Comparison of ENCODE assay signal across 1 cellular context in genomic region chr18:841647-842370, GRCh38.
TF ChIP-seq lines count a peak whose summit lies in the region.

No MANE protein-coding gene starts in this region.

TF ChIP-seq in K562, 482 proteins besides CTCF, POLR2A, EP300 and RAD21 (continued from another document and continues in another):
- TF ChIP-seq ZSCAN32 (CRISPR knock-in tag; IDR thresholded peaks at IDR 0.05): no peak
- TF ChIP-seq SMAD1 (IDR thresholded peaks at IDR 0.05; ENCODE audit: low read depth, low read length, partially characterized antibody): no peak
- TF ChIP-seq LEF1 (IDR thresholded peaks at IDR 0.05): peak; percentile 93
- TF ChIP-seq SETDB1 (IDR thresholded peaks at IDR 0.05; ENCODE audit: low read length): no peak
- TF ChIP-seq, protein P1, sequence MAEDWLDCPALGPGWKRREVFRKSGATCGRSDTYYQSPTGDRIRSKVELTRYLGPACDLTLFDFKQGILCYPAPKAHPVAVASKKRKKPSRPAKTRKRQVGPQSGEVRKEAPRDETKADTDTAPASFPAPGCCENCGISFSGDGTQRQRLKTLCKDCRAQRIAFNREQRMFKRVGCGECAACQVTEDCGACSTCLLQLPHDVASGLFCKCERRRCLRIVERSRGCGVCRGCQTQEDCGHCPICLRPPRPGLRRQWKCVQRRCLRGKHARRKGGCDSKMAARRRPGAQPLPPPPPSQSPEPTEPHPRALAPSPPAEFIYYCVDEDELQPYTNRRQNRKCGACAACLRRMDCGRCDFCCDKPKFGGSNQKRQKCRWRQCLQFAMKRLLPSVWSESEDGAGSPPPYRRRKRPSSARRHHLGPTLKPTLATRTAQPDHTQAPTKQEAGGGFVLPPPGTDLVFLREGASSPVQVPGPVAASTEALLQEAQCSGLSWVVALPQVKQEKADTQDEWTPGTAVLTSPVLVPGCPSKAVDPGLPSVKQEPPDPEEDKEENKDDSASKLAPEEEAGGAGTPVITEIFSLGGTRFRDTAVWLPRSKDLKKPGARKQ (CRISPR knock-in tag; IDR thresholded peaks at IDR 0.05): no peak
- TF ChIP-seq ETS2 (tag; IDR thresholded peaks at IDR 0.05; ENCODE audit: borderline replicate concordance, poor library complexity, severe bottlenecking): no peak
- no peak for TF ChIP-seq IRF2 (CRISPR knock-in tag; IDR thresholded peaks at IDR 0.05)
- TF ChIP-seq HDAC3 (IDR thresholded peaks at IDR 0.05; ENCODE audit: borderline replicate concordance, partially characterized antibody): no peak
- no peak for TF ChIP-seq GATAD2A (IDR thresholded peaks at IDR 0.05)
- peak; percentile 31; the same call in 1 of the 2 replicates for TF ChIP-seq CTBP1 (IDR thresholded peaks at IDR 0.05; ENCODE audit: borderline replicate concordance)
- TF ChIP-seq EZH2 (IDR thresholded peaks at IDR 0.05; ENCODE audit: borderline replicate concordance, low read depth, low read length): no peak
- peak; percentile 67 for TF ChIP-seq NFE2 (IDR thresholded peaks at IDR 0.05; ENCODE audit: low read depth)
- TF ChIP-seq PREB (CRISPR knock-in tag; IDR thresholded peaks at IDR 0.05): no peak
- no peak for TF ChIP-seq ZNF354B (CRISPR knock-in tag; IDR thresholded peaks at IDR 0.05)
- 0 out of 2 replicates have a peak, but pooled peaks have one; percentile 1 for TF ChIP-seq ZNF316 (IDR thresholded peaks at IDR 0.05)
- TF ChIP-seq CBFB (CRISPR knock-in tag; IDR thresholded peaks at IDR 0.05): no peak
- TF ChIP-seq DPF2 (IDR thresholded peaks at IDR 0.05): peak; percentile 83
- no peak for TF ChIP-seq SRSF3 (IDR thresholded peaks at IDR 0.05; ENCODE audit: insufficient read depth, low read length)
- TF ChIP-seq NR4A1 (CRISPR knock-in tag; IDR thresholded peaks at IDR 0.05): no peak
- TF ChIP-seq NR4A1 (tag; IDR thresholded peaks at IDR 0.05): no peak
- TF ChIP-seq, protein P2, sequence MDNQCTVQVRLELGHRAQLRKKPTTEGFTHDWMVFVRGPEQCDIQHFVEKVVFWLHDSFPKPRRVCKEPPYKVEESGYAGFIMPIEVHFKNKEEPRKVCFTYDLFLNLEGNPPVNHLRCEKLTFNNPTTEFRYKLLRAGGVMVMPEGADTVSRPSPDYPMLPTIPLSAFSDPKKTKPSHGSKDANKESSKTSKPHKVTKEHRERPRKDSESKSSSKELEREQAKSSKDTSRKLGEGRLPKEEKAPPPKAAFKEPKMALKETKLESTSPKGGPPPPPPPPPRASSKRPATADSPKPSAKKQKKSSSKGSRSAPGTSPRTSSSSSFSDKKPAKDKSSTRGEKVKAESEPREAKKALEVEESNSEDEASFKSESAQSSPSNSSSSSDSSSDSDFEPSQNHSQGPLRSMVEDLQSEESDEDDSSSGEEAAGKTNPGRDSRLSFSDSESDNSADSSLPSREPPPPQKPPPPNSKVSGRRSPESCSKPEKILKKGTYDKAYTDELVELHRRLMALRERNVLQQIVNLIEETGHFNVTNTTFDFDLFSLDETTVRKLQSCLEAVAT (IDR thresholded peaks at IDR 0.05): no peak
- TF ChIP-seq SPI1 (IDR thresholded peaks at IDR 0.05; ENCODE audit: borderline replicate concordance, low read depth, low read length): 0 out of 2 replicates have a peak, but pooled peaks have one; percentile 1
- no peak for TF ChIP-seq PRPF4 (IDR thresholded peaks at IDR 0.05; ENCODE audit: insufficient read depth, low read depth, low read length, poor library complexity, severe bottlenecking)
- TF ChIP-seq CBX3 (IDR thresholded peaks at IDR 0.05; ENCODE audit: borderline replicate concordance in 1 of 2, low read length in 2 of 2): 0 out of 3 replicates have a peak, but pooled peaks of 1 of the 2 experiments have one; percentile 33
- TF ChIP-seq ZFP1 (CRISPR knock-in tag; IDR thresholded peaks at IDR 0.05): no peak
- no peak; the same call in 1 of the 2 replicates for TF ChIP-seq SMARCC2 (IDR thresholded peaks at IDR 0.05; ENCODE audit: low read depth)
- no peak for TF ChIP-seq SREBF1 (IDR thresholded peaks at IDR 0.05; ENCODE audit: borderline replicate concordance, low read depth, low read length)
- peak; percentile 73 for TF ChIP-seq KDM5B (IDR thresholded peaks at IDR 0.05; ENCODE audit: insufficient replicate concordance, low read depth, low read length)
- TF ChIP-seq, protein P3, sequence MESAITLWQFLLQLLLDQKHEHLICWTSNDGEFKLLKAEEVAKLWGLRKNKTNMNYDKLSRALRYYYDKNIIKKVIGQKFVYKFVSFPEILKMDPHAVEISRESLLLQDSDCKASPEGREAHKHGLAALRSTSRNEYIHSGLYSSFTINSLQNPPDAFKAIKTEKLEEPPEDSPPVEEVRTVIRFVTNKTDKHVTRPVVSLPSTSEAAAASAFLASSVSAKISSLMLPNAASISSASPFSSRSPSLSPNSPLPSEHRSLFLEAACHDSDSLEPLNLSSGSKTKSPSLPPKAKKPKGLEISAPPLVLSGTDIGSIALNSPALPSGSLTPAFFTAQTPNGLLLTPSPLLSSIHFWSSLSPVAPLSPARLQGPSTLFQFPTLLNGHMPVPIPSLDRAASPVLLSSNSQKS (CRISPR knock-in tag; IDR thresholded peaks at IDR 0.05): no peak
- TF ChIP-seq GTF2E2 (tag; IDR thresholded peaks at IDR 0.05): peak; percentile 72; the same call in 1 of the 2 replicates
- TF ChIP-seq, protein P4, sequence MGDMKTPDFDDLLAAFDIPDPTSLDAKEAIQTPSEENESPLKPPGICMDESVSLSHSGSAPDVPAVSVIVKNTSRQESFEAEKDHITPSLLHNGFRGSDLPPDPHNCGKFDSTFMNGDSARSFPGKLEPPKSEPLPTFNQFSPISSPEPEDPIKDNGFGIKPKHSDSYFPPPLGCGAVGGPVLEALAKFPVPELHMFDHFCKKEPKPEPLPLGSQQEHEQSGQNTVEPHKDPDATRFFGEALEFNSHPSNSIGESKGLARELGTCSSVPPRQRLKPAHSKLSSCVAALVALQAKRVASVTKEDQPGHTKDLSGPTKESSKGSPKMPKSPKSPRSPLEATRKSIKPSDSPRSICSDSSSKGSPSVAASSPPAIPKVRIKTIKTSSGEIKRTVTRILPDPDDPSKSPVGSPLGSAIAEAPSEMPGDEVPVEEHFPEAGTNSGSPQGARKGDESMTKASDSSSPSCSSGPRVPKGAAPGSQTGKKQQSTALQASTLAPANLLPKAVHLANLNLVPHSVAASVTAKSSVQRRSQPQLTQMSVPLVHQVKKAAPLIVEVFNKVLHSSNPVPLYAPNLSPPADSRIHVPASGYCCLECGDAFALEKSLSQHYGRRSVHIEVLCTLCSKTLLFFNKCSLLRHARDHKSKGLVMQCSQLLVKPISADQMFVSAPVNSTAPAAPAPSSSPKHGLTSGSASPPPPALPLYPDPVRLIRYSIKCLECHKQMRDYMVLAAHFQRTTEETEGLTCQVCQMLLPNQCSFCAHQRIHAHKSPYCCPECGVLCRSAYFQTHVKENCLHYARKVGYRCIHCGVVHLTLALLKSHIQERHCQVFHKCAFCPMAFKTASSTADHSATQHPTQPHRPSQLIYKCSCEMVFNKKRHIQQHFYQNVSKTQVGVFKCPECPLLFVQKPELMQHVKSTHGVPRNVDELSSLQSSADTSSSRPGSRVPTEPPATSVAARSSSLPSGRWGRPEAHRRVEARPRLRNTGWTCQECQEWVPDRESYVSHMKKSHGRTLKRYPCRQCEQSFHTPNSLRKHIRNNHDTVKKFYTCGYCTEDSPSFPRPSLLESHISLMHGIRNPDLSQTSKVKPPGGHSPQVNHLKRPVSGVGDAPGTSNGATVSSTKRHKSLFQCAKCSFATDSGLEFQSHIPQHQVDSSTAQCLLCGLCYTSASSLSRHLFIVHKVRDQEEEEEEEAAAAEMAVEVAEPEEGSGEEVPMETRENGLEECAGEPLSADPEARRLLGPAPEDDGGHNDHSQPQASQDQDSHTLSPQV (IDR thresholded peaks at IDR 0.05): peak; percentile 66
- no peak for TF ChIP-seq ZNF232 (CRISPR knock-in tag; IDR thresholded peaks at IDR 0.05)
- 0 out of 2 replicates have a peak, but pooled peaks have one; percentile 72 for TF ChIP-seq ZSCAN29 (IDR thresholded peaks at IDR 0.05)
- no peak for TF ChIP-seq BRF1 (IDR thresholded peaks at IDR 0.05; ENCODE audit: borderline replicate concordance, extremely low read depth, insufficient read length)
- TF ChIP-seq ZNF76 (CRISPR knock-in tag; IDR thresholded peaks at IDR 0.05; ENCODE audit: borderline replicate concordance): 0 out of 2 replicates have a peak, but pooled peaks have one; percentile 11
- TF ChIP-seq ZNF197 (CRISPR knock-in tag; IDR thresholded peaks at IDR 0.05; ENCODE audit: low read depth): 0 out of 2 replicates have a peak, but pooled peaks have one; percentile 57
- peak; percentile 18; the same call in 1 of the 2 replicates for TF ChIP-seq HDAC2 (IDR thresholded peaks at IDR 0.05)
- TF ChIP-seq RHOXF2B (CRISPR knock-in tag; conservative IDR thresholded peaks at IDR 0.05): no peak
- no peak for TF ChIP-seq ZFX (CRISPR knock-in tag; IDR thresholded peaks at IDR 0.05)
- no peak for TF ChIP-seq ZNF133 (CRISPR knock-in tag; IDR thresholded peaks at IDR 0.05)
- TF ChIP-seq TBP (optimal IDR thresholded peaks at IDR 0.05; ENCODE audit: low read depth, low read length): peak; percentile 15
- TF ChIP-seq ZNF445 (CRISPR knock-in tag; IDR thresholded peaks at IDR 0.05; ENCODE audit: low read depth): no peak
- TF ChIP-seq, protein P5, sequence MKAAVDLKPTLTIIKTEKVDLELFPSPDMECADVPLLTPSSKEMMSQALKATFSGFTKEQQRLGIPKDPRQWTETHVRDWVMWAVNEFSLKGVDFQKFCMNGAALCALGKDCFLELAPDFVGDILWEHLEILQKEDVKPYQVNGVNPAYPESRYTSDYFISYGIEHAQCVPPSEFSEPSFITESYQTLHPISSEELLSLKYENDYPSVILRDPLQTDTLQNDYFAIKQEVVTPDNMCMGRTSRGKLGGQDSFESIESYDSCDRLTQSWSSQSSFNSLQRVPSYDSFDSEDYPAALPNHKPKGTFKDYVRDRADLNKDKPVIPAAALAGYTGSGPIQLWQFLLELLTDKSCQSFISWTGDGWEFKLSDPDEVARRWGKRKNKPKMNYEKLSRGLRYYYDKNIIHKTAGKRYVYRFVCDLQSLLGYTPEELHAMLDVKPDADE (conservative IDR thresholded peaks at IDR 0.05; ENCODE audit: control insufficient read depth, low read depth, low read length): no peak
- no peak for TF ChIP-seq POLR3A (IDR thresholded peaks at IDR 0.05; ENCODE audit: borderline replicate concordance, extremely low read depth, insufficient read depth, insufficient read length)
- TF ChIP-seq SLC30A9 (CRISPR knock-in tag; IDR thresholded peaks at IDR 0.05): no peak
- TF ChIP-seq ADNP (tag; IDR thresholded peaks at IDR 0.05): no peak
- no peak for TF ChIP-seq POLR3G (IDR thresholded peaks at IDR 0.05; ENCODE audit: extremely low read depth, insufficient read length, insufficient replicate concordance)
- no peak for TF ChIP-seq KDM2B (CRISPR knock-in tag; IDR thresholded peaks at IDR 0.05)
- TF ChIP-seq, protein P6, sequence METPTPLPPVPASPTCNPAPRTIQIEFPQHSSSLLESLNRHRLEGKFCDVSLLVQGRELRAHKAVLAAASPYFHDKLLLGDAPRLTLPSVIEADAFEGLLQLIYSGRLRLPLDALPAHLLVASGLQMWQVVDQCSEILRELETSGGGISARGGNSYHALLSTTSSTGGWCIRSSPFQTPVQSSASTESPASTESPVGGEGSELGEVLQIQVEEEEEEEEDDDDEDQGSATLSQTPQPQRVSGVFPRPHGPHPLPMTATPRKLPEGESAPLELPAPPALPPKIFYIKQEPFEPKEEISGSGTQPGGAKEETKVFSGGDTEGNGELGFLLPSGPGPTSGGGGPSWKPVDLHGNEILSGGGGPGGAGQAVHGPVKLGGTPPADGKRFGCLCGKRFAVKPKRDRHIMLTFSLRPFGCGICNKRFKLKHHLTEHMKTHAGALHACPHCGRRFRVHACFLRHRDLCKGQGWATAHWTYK (CRISPR knock-in tag; IDR thresholded peaks at IDR 0.05): no peak
- TF ChIP-seq ZNF146 (CRISPR knock-in tag; IDR thresholded peaks at IDR 0.05; ENCODE audit: unreplicated experiment): no peak
- TF ChIP-seq ZKSCAN3 (CRISPR knock-in tag; IDR thresholded peaks at IDR 0.05): no peak
- no peak for TF ChIP-seq BRF2 (IDR thresholded peaks at IDR 0.05; ENCODE audit: borderline replicate concordance, insufficient read depth, insufficient read length)
- TF ChIP-seq, protein P7, sequence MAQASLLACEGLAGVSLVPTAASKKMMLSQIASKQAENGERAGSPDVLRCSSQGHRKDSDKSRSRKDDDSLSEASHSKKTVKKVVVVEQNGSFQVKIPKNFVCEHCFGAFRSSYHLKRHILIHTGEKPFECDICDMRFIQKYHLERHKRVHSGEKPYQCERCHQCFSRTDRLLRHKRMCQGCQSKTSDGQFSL (CRISPR knock-in tag; IDR thresholded peaks at IDR 0.05): no peak
- TF ChIP-seq, protein P7 (tag; IDR thresholded peaks at IDR 0.05): no peak
- no peak for TF ChIP-seq MXI1 (IDR thresholded peaks at IDR 0.05; ENCODE audit: low read depth, low read length)
- TF ChIP-seq RAD51 (IDR thresholded peaks at IDR 0.05; ENCODE audit: borderline replicate concordance, low read depth): 0 out of 2 replicates have a peak, but pooled peaks have one; percentile 6
- TF ChIP-seq CBFA2T2 (conservative IDR thresholded peaks at IDR 0.05): peak; percentile 29; the same call in 1 of the 2 replicates
- TF ChIP-seq ZNF584 (CRISPR knock-in tag; IDR thresholded peaks at IDR 0.05; ENCODE audit: low read depth): no peak
- TF ChIP-seq MTA2 (IDR thresholded peaks at IDR 0.05; ENCODE audit: low read depth): no peak; the same call in 1 of the 2 replicates
- TF ChIP-seq NBN (IDR thresholded peaks at IDR 0.05; ENCODE audit: low read depth): no peak
- peak; percentile 27; the same call in 1 of the 2 replicates for TF ChIP-seq C11orf30 (IDR thresholded peaks at IDR 0.05; ENCODE audit: low read depth)
